1 cellular context compared by ENCODE assay signal in genomic region chr10:81917666-81918065, GRCh38.
TF ChIP-seq lines count a peak whose summit lies in the region.

No MANE protein-coding gene starts in this region.

TF ChIP-seq in GM23338, 12 proteins besides CTCF, POLR2A, EP300 and RAD21 (continued from another document):
- TF ChIP-seq REST (IDR thresholded peaks at IDR 0.05; ENCODE audit: unreplicated experiment) (no peak), EZH2phosphoT487 (IDR thresholded peaks at IDR 0.05; ENCODE audit: unreplicated experiment) (no peak)
